8 cellular contexts compared by ENCODE assay signal in genomic region chr2:160577081-160577480, GRCh38.
DNase-seq lines count a peak whose midpoint lies in the region; ATAC-seq and TF ChIP-seq lines count a peak whose summit lies in the region.
"Not testable (repeated sequence)": the region's sequence is repeated elsewhere in the genome, so short reads cannot be mapped to it uniquely, and the experiment has no call there.

No MANE protein-coding gene starts in this region.

- not testable (repeated sequence) for H2AFZ ChIP-seq in ACC112 (ENCODE audit: low read length, unreplicated experiment); MM.1S (ENCODE audit: low read length); smooth muscle cell (ENCODE audit: low read depth)

- H3K9me2 ChIP-seq in MM.1S (replicated peaks; ENCODE audit: insufficient read depth, low read length), result not testable (repeated sequence)

- H3K4me3 ChIP-seq in ACC112 (ENCODE audit: low read depth, low read length); MM.1S (ENCODE audit: low read length); adipocyte (ENCODE audit: low read length); left ventricle myocardium inferior; smooth muscle cell: not testable (repeated sequence)

- not testable (repeated sequence) for H3K9me3 ChIP-seq in MM.1S (replicated peaks; ENCODE audit: insufficient read depth, low read length); adipocyte (ENCODE audit: control insufficient read depth, low read length); smooth muscle cell (replicated peaks; ENCODE audit: low read depth)
- peaks cover 15% of the 10 kb centered on the region for H3K9me3 ChIP-seq in left ventricle myocardium inferior (replicated peaks)

- peak overlapping the region; percentile 81 for H3K27ac ChIP-seq in ACC112 (ENCODE audit: low read depth, low read length)
- H3K27ac ChIP-seq in MM.1S (ENCODE audit: low read length), result not testable (repeated sequence)
- peak overlapping the region; percentile 70 for H3K27ac ChIP-seq in left ventricle myocardium inferior (replicated peaks)
- H3K27ac ChIP-seq in smooth muscle cell (ENCODE audit: low read depth), result peak overlapping the region; percentile 35

- not testable (repeated sequence) for H3K27me3 ChIP-seq in ACC112 (ENCODE audit: insufficient read depth, low read length); MM.1S (replicated peaks; ENCODE audit: insufficient read depth, low read length); adipocyte (replicated peaks; ENCODE audit: control insufficient read depth, insufficient read depth, low read length); left ventricle myocardium inferior (ENCODE audit: low read depth); smooth muscle cell (ENCODE audit: low read depth)

- H3F3A ChIP-seq in MM.1S (ENCODE audit: insufficient read depth, low read length), result not testable (repeated sequence)
- peaks cover 11% of the 10 kb centered on the region for H3F3A ChIP-seq in smooth muscle cell (ENCODE audit: low read depth)

- H3K4me2 ChIP-seq in MM.1S (ENCODE audit: low read depth, low read length); smooth muscle cell: not testable (repeated sequence)

- intact Hi-C loops in left ventricle myocardium inferior (cut with micrococcal nuclease), result not testable (repeated sequence)

- H3K36me3 ChIP-seq in ACC112 (ENCODE audit: insufficient read depth, low read length); MM.1S (replicated peaks; ENCODE audit: insufficient read depth, low read length); adipocyte (ENCODE audit: control insufficient read depth, insufficient read depth, low read length, severe bottlenecking); left ventricle myocardium inferior; smooth muscle cell (ENCODE audit: low read depth): not testable (repeated sequence)

- H3K79me2 ChIP-seq in ACC112 (ENCODE audit: control insufficient read depth, insufficient read depth, low read length, unreplicated experiment); MM.1S (ENCODE audit: low read length); smooth muscle cell (ENCODE audit: low read depth): not testable (repeated sequence)

- TF ChIP-seq CTCF in MM.1S (IDR thresholded peaks at IDR 0.05; ENCODE audit: low read length); left ventricle myocardium inferior (IDR thresholded peaks at IDR 0.05; ENCODE audit: borderline replicate concordance); smooth muscle cell (IDR thresholded peaks at IDR 0.05; ENCODE audit: borderline replicate concordance, insufficient read depth, poor library complexity, severe bottlenecking): not testable (repeated sequence)

- H4K20me1 ChIP-seq in MM.1S (ENCODE audit: insufficient read depth, low read length); smooth muscle cell (ENCODE audit: low read depth): not testable (repeated sequence)

- WGBS in smooth muscle cell (ENCODE audit: low lambda C conversion rate), result 61% methylated on average over 1 of the region's 1 CpG

- ATAC-seq in GM18511 (IDR thresholded peaks at IDR 0.05; ENCODE audit: unreplicated experiment) (peak; percentile 49), GM19351 (IDR thresholded peaks at IDR 0.05; ENCODE audit: unreplicated experiment) (peak; percentile 38), HG02885 (IDR thresholded peaks at IDR 0.05; ENCODE audit: poor library complexity, unreplicated experiment) (peak; percentile 46)

- H3K9ac ChIP-seq in MM.1S (ENCODE audit: low read length); smooth muscle cell (ENCODE audit: low read depth): not testable (repeated sequence)
- H3K9ac ChIP-seq in adipocyte (ENCODE audit: low read length), result peak overlapping the region; percentile 57

- peak; percentile 12 for DNase-seq in MM.1S
- not testable (repeated sequence) for DNase-seq in adipocyte (ENCODE audit: low read depth); left ventricle myocardium inferior; smooth muscle cell (lab: John Stamatoyannopoulos, UW; ENCODE audit: unreplicated experiment)

- peaks cover 30% of the 10 kb centered on the region for H3K4me1 ChIP-seq in ACC112 (ENCODE audit: control insufficient read depth, insufficient read depth, low read length, unreplicated experiment)
- peaks cover 17% of the 10 kb centered on the region for H3K4me1 ChIP-seq in MM.1S (ENCODE audit: low read length)
- H3K4me1 ChIP-seq in adipocyte (ENCODE audit: control insufficient read depth, insufficient read depth, low read length), result peaks cover 36% of the 10 kb centered on the region
- H3K4me1 ChIP-seq in left ventricle myocardium inferior, result peaks cover 11% of the 10 kb centered on the region
- H3K4me1 ChIP-seq in smooth muscle cell (ENCODE audit: low read depth), result not testable (repeated sequence)
